ENCODE assay signal across 10 cellular contexts in genomic region chr3:57594576-57594975, GRCh38. TPM values are rescaled to one million over a fixed set of nuclear protein-coding genes. Genes with fewer than 3 reads are reported as not detected.
DNase-seq lines count a peak whose midpoint lies in the region; ATAC-seq and TF ChIP-seq lines count a peak whose summit lies in the region.
"Had no signal": no experiment of that assay in that cellular context is flagged by ENCODE, and none has a peak within 500 bp of the region (broad histone marks: within the 10 kb centered on the region; RNA-seq: fewer than 3 reads in every experiment).

No MANE protein-coding gene starts in this region.

- no peak overlapping the region for H3K27ac ChIP-seq in GM23338 (ENCODE audit: low read depth)
- no peak overlapping the region for H3K27ac ChIP-seq in SU-DHL-6 (ENCODE audit: low read depth, low read length)

- peak overlapping the region; percentile 94; the same call in 1 of the 2 replicates for H3K9ac ChIP-seq in SU-DHL-6 (ENCODE audit: low read length)

- no peaks in the 10 kb centered on the region; the same call in 1 of the 2 replicates for H3K36me3 ChIP-seq in GM23338 (ENCODE audit: insufficient read depth)
- 0 out of 2 replicates have a peak, but pooled peaks cover 3% of the 10 kb centered on the region for H3K36me3 ChIP-seq in SU-DHL-6 (ENCODE audit: low read length)

- H4K20me1 ChIP-seq in GM23338 (replicated peaks; ENCODE audit: insufficient read depth) (peaks cover 47% of the 10 kb centered on the region), SU-DHL-6 (ENCODE audit: low read depth, low read length) (no peaks in the 10 kb centered on the region)

- 0 out of 2 replicates have a peak, but pooled peaks cover 5% of the 10 kb centered on the region for H3F3A ChIP-seq in GM23338 (replicated peaks; ENCODE audit: low read depth)
- H3F3A ChIP-seq in SU-DHL-6 (ENCODE audit: insufficient read depth): peaks cover 28% of the 10 kb centered on the region

- no peaks in the 10 kb centered on the region for H3K9me3 ChIP-seq in SU-DHL-6 (ENCODE audit: insufficient read depth, low read length)

- H3K27me3 ChIP-seq in GM23338 (ENCODE audit: insufficient read depth) (no peaks in the 10 kb centered on the region), SU-DHL-6 (ENCODE audit: low read length) (no peaks in the 10 kb centered on the region)

- ATAC-seq in GM23338 (no peak), HG03139 (IDR thresholded peaks at IDR 0.05; ENCODE audit: unreplicated experiment) (no peak)

- H3K79me2 ChIP-seq in GM23338 (replicated peaks; ENCODE audit: insufficient read depth): peaks cover 73% of the 10 kb centered on the region
- H3K79me2 ChIP-seq in SU-DHL-6 (ENCODE audit: insufficient read depth, low read length): peaks cover 85% of the 10 kb centered on the region

- peaks cover 25% of the 10 kb centered on the region for H3K4me1 Mint-ChIP-seq in GM23338

- H2AFZ ChIP-seq in GM23338 (no peak overlapping the region), SU-DHL-6 (ENCODE audit: low read depth, low read length, severe bottlenecking) (no peak overlapping the region)

- peak overlapping the region; percentile 88 for H3K4me2 ChIP-seq in GM23338
- peak overlapping the region; percentile 98 for H3K4me2 ChIP-seq in SU-DHL-6 (ENCODE audit: low read depth, low read length, poor library complexity, severe bottlenecking)

- peak overlapping the region; percentile 87; the same call in 1 of the 2 replicates for H3K4me3 ChIP-seq in GM23338
- H3K4me3 ChIP-seq in SU-DHL-6 (ENCODE audit: insufficient read depth, low read length, poor library complexity, severe bottlenecking): no peak overlapping the region
- H3K4me3 ChIP-seq in epithelial cell of proximal tubule (ENCODE audit: low read depth, low read length): peak overlapping the region; percentile 85
- peak overlapping the region; percentile 100 for H3K4me3 ChIP-seq in retinal pigment epithelial cell (ENCODE audit: low read length)

- peaks cover 34% of the 10 kb centered on the region for H3K36me3 Mint-ChIP-seq in GM23338 (ENCODE audit: low read depth)

- peaks cover 11% of the 10 kb centered on the region for H3K27me3 Mint-ChIP-seq in GM23338 (ENCODE audit: insufficient read depth, low read depth, poor library complexity)

- no peaks in the 10 kb centered on the region; the same call in 2 of the 3 replicates for H3K9me3 Mint-ChIP-seq in GM23338

- H3K27ac Mint-ChIP-seq in GM23338: no peak overlapping the region

- H3K4me3 Mint-ChIP-seq in GM23338: peak overlapping the region; percentile 96

- no peak for DNase-seq in GM23338 (ENCODE audit: low spot score)
- DNase-seq in epithelial cell of proximal tubule (ENCODE audit: low read depth): no peak
- no peak for DNase-seq in retinal pigment epithelial cell (ENCODE audit: low read depth)
- no peak for DNase-seq in CD1c-positive myeloid dendritic cell (ENCODE audit: extremely low spot score)
- DNase-seq in stimulated activated CD4-positive, alpha-beta T cell treated with anti-CD3 and anti-CD28 coated beads, Interleukin-4, amount 100 ng/mL, for 24 hours: no peak
- DNase-seq in NCI-H187 (lab: John Stamatoyannopoulos, UW): no peak
- DNase-seq: activated gamma-delta T cell; NK-92 treated with Interleukin-12 subunit alpha and Interleukin-12 subunit beta, amount 100 ng/mL, for 24 hours had no signal

- H3K9me2 ChIP-seq in GM23338 (ENCODE audit: insufficient read depth) (no peaks in the 10 kb centered on the region), SU-DHL-6 (replicated peaks; ENCODE audit: insufficient read depth, low read length) (no peaks in the 10 kb centered on the region)

- TF ChIP-seq CTCF in GM23338 (conservative IDR thresholded peaks at IDR 0.05; ENCODE audit: low read depth in 2 of 2) (no peak), SU-DHL-6 (IDR thresholded peaks at IDR 0.05; ENCODE audit: insufficient read depth, low read length, poor library complexity, severe bottlenecking) (no peak), epithelial cell of proximal tubule (conservative IDR thresholded peaks at IDR 0.05; ENCODE audit: low read depth, low read length) (no peak), retinal pigment epithelial cell (conservative IDR thresholded peaks at IDR 0.05; ENCODE audit: low read depth, low read length) (no peak)

- H3K4me1 ChIP-seq in GM23338 (ENCODE audit: insufficient read depth): peaks cover 18% of the 10 kb centered on the region

TF ChIP-seq in GM23338, 12 proteins besides CTCF, POLR2A, EP300 and RAD21 (continues in another document):
- no peak for TF ChIP-seq REST (IDR thresholded peaks at IDR 0.05; ENCODE audit: unreplicated experiment)
- TF ChIP-seq CREB1 (CRISPR knock-in tag; IDR thresholded peaks at IDR 0.05; ENCODE audit: low read depth): no peak
- no peak for TF ChIP-seq STAT1 (IDR thresholded peaks at IDR 0.05; ENCODE audit: unreplicated experiment)
- no peak for TF ChIP-seq JUNB (IDR thresholded peaks at IDR 0.05; ENCODE audit: unreplicated experiment)
- no peak for TF ChIP-seq ZNF114 (CRISPR knock-in tag; IDR thresholded peaks at IDR 0.05)

RNA-seq across cellular contexts. Expression of gene ARF4, which starts 2.6 kb away (rescaled TPM):
- 144 and 157 TPM in 2 replicates for total RNA-seq in GM23338 (2014; rRNA removed; shearing (Covaris generic))
- polyA plus RNA-seq in GM23338 (2016; fragmentation: Nextera tagmentation; extraction: Ambion mirVana): 227 and 249 TPM in 2 replicates
- total RNA-seq in epithelial cell of proximal tubule: 173 and 207 TPM in 2 replicates

RNA-seq across cellular contexts. Expression of gene PDE12, which starts 38.5 kb away (rescaled TPM):
- 12.9 and 14.3 TPM in 2 replicates for total RNA-seq in GM23338 (2014; rRNA removed; shearing (Covaris generic))
- 4.5 and 5.0 TPM in 2 replicates for polyA plus RNA-seq in GM23338 (2016; fragmentation: Nextera tagmentation; extraction: Ambion mirVana)
- total RNA-seq in epithelial cell of proximal tubule: 13.3 and 29.8 TPM in 2 replicates

RNA-seq across cellular contexts. Expression of gene DNAH12, which starts 50.4 kb away (rescaled TPM):
- 0.27 TPM in 1 of 2 replicates, not detected in the other for total RNA-seq in GM23338 (2014; rRNA removed; shearing (Covaris generic))
- not detected in 2 replicates for polyA plus RNA-seq in GM23338 (2016; fragmentation: Nextera tagmentation; extraction: Ambion mirVana)
- total RNA-seq in epithelial cell of proximal tubule: not detected in 2 replicates
